8 cellular contexts compared by ENCODE assay signal in genomic region chr11:68211546-68211945, GRCh38. TPM values are rescaled to one million over a fixed set of nuclear protein-coding genes. Genes with fewer than 3 reads are reported as not detected.
DNase-seq lines count a peak whose midpoint lies in the region; ATAC-seq and TF ChIP-seq lines count a peak whose summit lies in the region.

No MANE protein-coding gene starts in this region.

- H3K9me3 Mint-ChIP-seq in T-helper 2 cell treated with Interferon-gamma antibody and Interleukin-4, amounts not matched to agents 5 μg/mL and 100 μg/mL, for 36 hours: no peaks in the 10 kb centered on the region
- H3K9me3 Mint-ChIP-seq in activated T-helper 2 cell treated with anti-CD3 and anti-CD28 coated beads, Interferon-gamma antibody, Interleukin-2, Interleukin-4, amounts not matched to agents 10 μg/mL and 5 μg/mL and 100 μg/mL, durations not matched to agents 14 hours and 24 hours and 36 hours: no peaks in the 10 kb centered on the region

- H3K4me3 ChIP-seq in kidney epithelial cell (ENCODE audit: low read depth, low read length) (peak overlapping the region; percentile 98), stomach (peak overlapping the region; percentile 83 to 90 (median 90))

- H3K36me3 ChIP-seq in kidney epithelial cell (ENCODE audit: control insufficient read depth, insufficient read depth, low read length): no peaks in the 10 kb centered on the region
- H3K36me3 ChIP-seq in stomach: no peaks in the 10 kb centered on the region

- peaks cover 19% of the 10 kb centered on the region for H3K27me3 ChIP-seq in kidney epithelial cell (ENCODE audit: control insufficient read depth, insufficient read depth, low read length)
- H3K27me3 ChIP-seq in stomach: no peaks in the 10 kb centered on the region

- DNase-seq in T-helper 2 cell treated with Interferon-gamma antibody and Interleukin-4, amounts not matched to agents 5 μg/mL and 100 μg/mL, for 36 hours (ENCODE audit: low spot score): no peak
- no peak for DNase-seq in T-helper 2 cell
- no peak for DNase-seq in activated T-helper 2 cell treated with anti-CD3 and anti-CD28 coated beads, Interferon-gamma antibody, Interleukin-2, Interleukin-4, amounts not matched to agents 10 μg/mL and 5 μg/mL and 100 μg/mL, durations not matched to agents 14 hours and 24 hours and 36 hours (ENCODE audit: low spot score)
- no peak for DNase-seq in kidney epithelial cell (ENCODE audit: low read depth)
- DNase-seq in stomach: peak; percentile 52
- DNase-seq in activated gamma-delta T cell (lab: John Stamatoyannopoulos, UW): no peak

- peaks cover 65 to 78% (median 75%) of the 10 kb centered on the region in 4 donors for H3K4me1 ChIP-seq in stomach

- peaks cover 18% of the 10 kb centered on the region for H3K27me3 Mint-ChIP-seq in T-helper 2 cell treated with Interferon-gamma antibody and Interleukin-4, amounts not matched to agents 5 μg/mL and 100 μg/mL, for 36 hours (ENCODE audit: low read depth)
- H3K27me3 Mint-ChIP-seq in activated T-helper 2 cell treated with anti-CD3 and anti-CD28 coated beads, Interferon-gamma antibody, Interleukin-2, Interleukin-4, amounts not matched to agents 10 μg/mL and 5 μg/mL and 100 μg/mL, durations not matched to agents 14 hours and 24 hours and 36 hours (ENCODE audit: low read depth): peaks cover 14% of the 10 kb centered on the region

- H3K4me1 Mint-ChIP-seq in T-helper 2 cell treated with Interferon-gamma antibody and Interleukin-4, amounts not matched to agents 5 μg/mL and 100 μg/mL, for 36 hours (ENCODE audit: low read depth): peaks cover 29% of the 10 kb centered on the region
- H3K4me1 Mint-ChIP-seq in activated T-helper 2 cell treated with anti-CD3 and anti-CD28 coated beads, Interferon-gamma antibody, Interleukin-2, Interleukin-4, amounts not matched to agents 10 μg/mL and 5 μg/mL and 100 μg/mL, durations not matched to agents 14 hours and 24 hours and 36 hours (ENCODE audit: low read depth): peaks cover 32% of the 10 kb centered on the region

- WGBS in stomach, 5 donors: 15 to 24% (median 19%) methylated on average over 14 of the region's 14 CpGs

- H3K36me3 Mint-ChIP-seq in T-helper 2 cell treated with Interferon-gamma antibody and Interleukin-4, amounts not matched to agents 5 μg/mL and 100 μg/mL, for 36 hours (ENCODE audit: low read depth): no peaks in the 10 kb centered on the region
- H3K36me3 Mint-ChIP-seq in activated T-helper 2 cell treated with anti-CD3 and anti-CD28 coated beads, Interferon-gamma antibody, Interleukin-2, Interleukin-4, amounts not matched to agents 10 μg/mL and 5 μg/mL and 100 μg/mL, durations not matched to agents 14 hours and 24 hours and 36 hours (ENCODE audit: low read depth): no peaks in the 10 kb centered on the region

- TF ChIP-seq CTCF in kidney epithelial cell (IDR thresholded peaks at IDR 0.05; ENCODE audit: insufficient read depth, low read length, poor library complexity, severe bottlenecking) (no peak), stomach (IDR thresholded peaks at IDR 0.05) (no peak)

- ATAC-seq in HG02642 (IDR thresholded peaks at IDR 0.05; ENCODE audit: poor library complexity, unreplicated experiment): no peak
- ATAC-seq in GM18861 (IDR thresholded peaks at IDR 0.05; ENCODE audit: unreplicated experiment): no peak

- H3K9me3 ChIP-seq in stomach: no peaks in the 10 kb centered on the region

- intact Hi-C loops in activated T-helper 2 cell treated with anti-CD3 and anti-CD28 coated beads, Interferon-gamma antibody, Interleukin-2, Interleukin-4, amounts not matched to agents 10 μg/mL and 5 μg/mL and 100 μg/mL, durations not matched to agents 14 hours and 24 hours and 36 hours (cut with micrococcal nuclease): loop anchor here (5.0 to 10.0 kb wide), 3 partner anchors 61 to 251 kb away; partner anchors contain the start of genes C11orf24, NDUFS8, PPP6R3 and TCIRG1
- intact Hi-C loops in stomach (cut with DNase I; ENCODE audit: low total_unique reads): no loop called here

- no peak for TF ChIP-seq POLR2A in stomach (IDR thresholded peaks at IDR 0.05)

- H3K4me3 Mint-ChIP-seq in T-helper 2 cell treated with Interferon-gamma antibody and Interleukin-4, amounts not matched to agents 5 μg/mL and 100 μg/mL, for 36 hours: peak overlapping the region; percentile 90
- H3K4me3 Mint-ChIP-seq in activated T-helper 2 cell treated with anti-CD3 and anti-CD28 coated beads, Interferon-gamma antibody, Interleukin-2, Interleukin-4, amounts not matched to agents 10 μg/mL and 5 μg/mL and 100 μg/mL, durations not matched to agents 14 hours and 24 hours and 36 hours (ENCODE audit: low read depth): peak overlapping the region; percentile 80

- no peak for TF ChIP-seq EP300 in stomach (IDR thresholded peaks at IDR 0.05)

- peak overlapping the region; percentile 61 to 100 (median 99) for H3K27ac ChIP-seq in stomach

- H3K27ac Mint-ChIP-seq in T-helper 2 cell treated with Interferon-gamma antibody and Interleukin-4, amounts not matched to agents 5 μg/mL and 100 μg/mL, for 36 hours: peak overlapping the region; percentile 73
- H3K27ac Mint-ChIP-seq in activated T-helper 2 cell treated with anti-CD3 and anti-CD28 coated beads, Interferon-gamma antibody, Interleukin-2, Interleukin-4, amounts not matched to agents 10 μg/mL and 5 μg/mL and 100 μg/mL, durations not matched to agents 14 hours and 24 hours and 36 hours: no peak overlapping the region

RNA-seq across cellular contexts. Expression of gene KMT5B, which starts 1.6 kb away (rescaled TPM):
- 31.5 and 34.0 TPM in 2 replicates for total RNA-seq in activated T-helper 2 cell treated with anti-CD3 and anti-CD28 coated beads, Interferon-gamma antibody, Interleukin-2, Interleukin-4, amounts not matched to agents 10 μg/mL and 5 μg/mL and 100 μg/mL, durations not matched to agents 14 hours and 24 hours and 36 hours
- total RNA-seq in kidney epithelial cell: 24.8 and 25.7 TPM in 2 replicates
- 10 to 100 TPM; 17.4 to 52.7 (median 31.6) TPM for total RNA-seq in stomach
- polyA plus RNA-seq in stomach: 10 to 100 TPM; 14.3 to 20.6 (median 14.8) TPM
